In genomic region chrX:14884714-14885113, GRCh38 we compare ENCODE assay signal across 17 cellular contexts.
"Had no signal": no experiment of that assay in that cellular context is flagged by ENCODE, and none has a peak within 500 bp of the region (broad histone marks: within the 10 kb centered on the region; RNA-seq: fewer than 3 reads in every experiment).

No MANE protein-coding gene starts in this region.

- H3K27ac Mint-ChIP-seq: immature natural killer cell had no signal

- H3K9me3 ChIP-seq: colonic mucosa, esophagus squamous epithelium, gastroesophageal sphincter, right atrium auricular region, sigmoid colon, testis, tibial nerve, upper lobe of right lung, vagina had no signal

- ATAC-seq: gastroesophageal sphincter; stimulated activated naive CD8-positive, alpha-beta T cell treated with anti-CD3 and anti-CD28 coated beads, Interleukin-15, Interleukin-2, amounts not matched to agents 100 U/mL and 50 U/mL, for 24 hours; upper lobe of right lung had no signal

- DNase-seq: colonic mucosa; dermis blood vessel endothelial cell; esophagus squamous epithelium; foreskin fibroblast; glutamatergic neuron; immature natural killer cell; mesendoderm; naive B cell; sigmoid colon; stimulated activated CD4-positive, alpha-beta T cell treated with anti-CD3 and anti-CD28 coated beads, Interleukin-12 subunit alpha, Interleukin-12 subunit beta, amount 100 ng/mL, for 4 hours; stimulated activated naive CD8-positive, alpha-beta T cell treated with anti-CD3 and anti-CD28 coated beads, Interleukin-15, Interleukin-2, amounts not matched to agents 100 U/mL and 50 U/mL, for 24 hours; testis; upper lobe of right lung had no signal

- H3K27me3 Mint-ChIP-seq: naive B cell had no signal

- H3K4me3 Mint-ChIP-seq: immature natural killer cell had no signal

- H3K9me3 Mint-ChIP-seq: immature natural killer cell had no signal
